Comparison of ENCODE assay signal across 13 cellular contexts in the genomic region with DNA sequence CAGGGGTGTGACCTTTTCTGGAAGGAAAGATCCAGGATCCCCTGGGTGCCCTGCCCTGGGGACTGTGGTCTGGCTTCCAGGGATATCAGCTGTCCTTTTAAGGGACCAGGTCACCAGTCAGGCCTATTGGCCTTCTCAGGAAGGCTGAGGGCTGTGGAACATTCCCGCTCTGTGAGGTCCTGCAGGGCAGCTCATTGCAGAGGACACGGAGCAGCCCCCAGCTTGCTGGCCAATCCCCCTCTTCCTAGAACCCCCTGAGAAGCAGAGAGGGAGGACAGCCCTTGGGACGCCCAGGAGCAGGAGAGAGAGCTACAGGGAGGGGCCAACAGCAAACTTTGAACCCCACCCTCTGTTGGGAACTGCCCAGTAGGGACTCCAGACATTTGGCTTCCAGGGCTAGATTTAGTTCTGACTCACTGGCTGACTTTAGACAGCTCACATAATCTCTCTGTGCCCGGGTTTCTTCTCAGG.
DNase-seq lines count a peak whose midpoint lies in the region; TF ChIP-seq lines count a peak whose summit lies in the region.
"Had no signal": no experiment of that assay in that cellular context is flagged by ENCODE, and none has a peak within 500 bp of the region (broad histone marks: within the 10 kb centered on the region; RNA-seq: fewer than 3 reads in every experiment).

No MANE protein-coding gene starts in this region.

- no peak overlapping the region for H3K4me3 ChIP-seq in AG09309 (ENCODE audit: control insufficient read depth, low read depth, low read length)
- no peak overlapping the region for H3K4me3 ChIP-seq in Loucy (ENCODE audit: low read length, poor library complexity, severe bottlenecking)
- H3K4me3 ChIP-seq in colonic mucosa = no peak overlapping the region
- H3K4me3 ChIP-seq in BE2C (ENCODE audit: low read depth, low read length) = no peak overlapping the region

- no peaks in the 10 kb centered on the region for H3K9me3 ChIP-seq in Loucy (ENCODE audit: insufficient read depth, low read depth, low read length)
- H3K9me3 ChIP-seq in colonic mucosa = no peaks in the 10 kb centered on the region
- no peaks in the 10 kb centered on the region for H3K9me3 ChIP-seq in BE2C

- H3K79me2 ChIP-seq in Loucy (ENCODE audit: insufficient read depth, low read length) = no peaks in the 10 kb centered on the region

- H3K27ac ChIP-seq in colonic mucosa (no peak overlapping the region), caudate nucleus (ENCODE audit: low read depth, low read length) (no peak overlapping the region)

- peak; percentile 34 for DNase-seq in AG09309 (ENCODE audit: low read depth)
- DNase-seq in colonic mucosa = peak; percentile 30
- peak; percentile 84 for DNase-seq in myocyte (ENCODE audit: low read depth)
- DNase-seq in glutamatergic neuron = no peak
- DNase-seq in BE2C = no peak
- DNase-seq in activated T-helper 2 cell treated with anti-CD3 and anti-CD28 coated beads, Interferon-gamma antibody, Interleukin-2, Interleukin-4, amounts not matched to agents 10 μg/mL and 5 μg/mL and 100 μg/mL, durations not matched to agents 14 hours and 24 hours and 36 hours (ENCODE audit: low spot score) = no peak
- DNase-seq in caudate nucleus (lab: John Stamatoyannopoulos, UW) = no peak
- DNase-seq: NCI-H69; SHP77; stimulated activated CD4-positive, alpha-beta T cell treated with anti-CD3 and anti-CD28 coated beads, Interleukin-4, amount 100 ng/mL, for 24 hours; stimulated activated naive CD4-positive, alpha-beta T cell had no signal

- H3K4me1 ChIP-seq in Loucy (ENCODE audit: insufficient read depth, low read length, poor library complexity, severe bottlenecking) (peaks cover 36% of the 10 kb centered on the region), colonic mucosa (no peaks in the 10 kb centered on the region), BE2C (peaks cover 3% of the 10 kb centered on the region)

- H3K27me3 ChIP-seq in Loucy (ENCODE audit: insufficient read depth, low read length, poor library complexity, severe bottlenecking) (no peaks in the 10 kb centered on the region), colonic mucosa (no peaks in the 10 kb centered on the region), BE2C (no peaks in the 10 kb centered on the region)

- no peaks in the 10 kb centered on the region for H3K36me3 Mint-ChIP-seq in glutamatergic neuron (ENCODE audit: unreplicated experiment)
- H3K36me3 Mint-ChIP-seq in activated T-helper 2 cell treated with anti-CD3 and anti-CD28 coated beads, Interferon-gamma antibody, Interleukin-2, Interleukin-4, amounts not matched to agents 10 μg/mL and 5 μg/mL and 100 μg/mL, durations not matched to agents 14 hours and 24 hours and 36 hours (ENCODE audit: low read depth) = no peaks in the 10 kb centered on the region

- no peaks in the 10 kb centered on the region for H3K9me2 ChIP-seq in Loucy (replicated peaks; ENCODE audit: low read depth, low read length)

- H3K4me1 Mint-ChIP-seq in glutamatergic neuron (ENCODE audit: low read depth, unreplicated experiment) = no peaks in the 10 kb centered on the region
- peaks cover 20% of the 10 kb centered on the region for H3K4me1 Mint-ChIP-seq in activated T-helper 2 cell treated with anti-CD3 and anti-CD28 coated beads, Interferon-gamma antibody, Interleukin-2, Interleukin-4, amounts not matched to agents 10 μg/mL and 5 μg/mL and 100 μg/mL, durations not matched to agents 14 hours and 24 hours and 36 hours (ENCODE audit: low read depth)
- H3K4me1 Mint-ChIP-seq: B cell had no signal

- H3K36me3 ChIP-seq in Loucy (ENCODE audit: insufficient read depth, low read length) = no peaks in the 10 kb centered on the region
- H3K36me3 ChIP-seq in colonic mucosa = no peaks in the 10 kb centered on the region
- no peaks in the 10 kb centered on the region for H3K36me3 ChIP-seq in BE2C

- no peaks in the 10 kb centered on the region for H3F3A ChIP-seq in Loucy (ENCODE audit: low read depth)

- H3K9ac ChIP-seq in Loucy (ENCODE audit: low read depth, low read length, poor library complexity, severe bottlenecking) (peak overlapping the region; percentile 53), colonic mucosa (ENCODE audit: low read depth in 2 of 2, low read length in 2 of 2) (no peak overlapping the region)

- H3K27ac Mint-ChIP-seq in glutamatergic neuron (ENCODE audit: unreplicated experiment) = no peak overlapping the region
- H3K27ac Mint-ChIP-seq in activated T-helper 2 cell treated with anti-CD3 and anti-CD28 coated beads, Interferon-gamma antibody, Interleukin-2, Interleukin-4, amounts not matched to agents 10 μg/mL and 5 μg/mL and 100 μg/mL, durations not matched to agents 14 hours and 24 hours and 36 hours = no peak overlapping the region
- H3K27ac Mint-ChIP-seq: B cell had no signal

- no peak overlapping the region for H3K4me2 ChIP-seq in Loucy (ENCODE audit: low read depth, low read length, poor library complexity, severe bottlenecking)

- H3K4me3 Mint-ChIP-seq in glutamatergic neuron (ENCODE audit: unreplicated experiment) = no peak overlapping the region
- H3K4me3 Mint-ChIP-seq in activated T-helper 2 cell treated with anti-CD3 and anti-CD28 coated beads, Interferon-gamma antibody, Interleukin-2, Interleukin-4, amounts not matched to agents 10 μg/mL and 5 μg/mL and 100 μg/mL, durations not matched to agents 14 hours and 24 hours and 36 hours (ENCODE audit: low read depth) = no peak overlapping the region
- H3K4me3 Mint-ChIP-seq: B cell had no signal

- H2AFZ ChIP-seq in Loucy (ENCODE audit: low read length) = no peak overlapping the region

- no peak for TF ChIP-seq CTCF in AG09309 (IDR thresholded peaks at IDR 0.05; ENCODE audit: control insufficient read depth, insufficient read depth, low read depth, low read length, missing control alignments)
- TF ChIP-seq CTCF in Loucy (conservative IDR thresholded peaks at IDR 0.05; ENCODE audit: low read length) = no peak
- no peak for TF ChIP-seq CTCF in colonic mucosa (IDR thresholded peaks at IDR 0.05)
- no peak for TF ChIP-seq CTCF in glutamatergic neuron (IDR thresholded peaks at IDR 0.05; ENCODE audit: partially characterized antibody, unreplicated experiment)
- no peak for TF ChIP-seq CTCF in BE2C (IDR thresholded peaks at IDR 0.05; ENCODE audit: low read depth, low read length)

- no peaks in the 10 kb centered on the region for H4K20me1 ChIP-seq in Loucy (ENCODE audit: insufficient read depth, low read length, poor library complexity, severe bottlenecking)

- H3K9me3 Mint-ChIP-seq in glutamatergic neuron (ENCODE audit: unreplicated experiment) = peaks cover 10% of the 10 kb centered on the region
- H3K9me3 Mint-ChIP-seq in activated T-helper 2 cell treated with anti-CD3 and anti-CD28 coated beads, Interferon-gamma antibody, Interleukin-2, Interleukin-4, amounts not matched to agents 10 μg/mL and 5 μg/mL and 100 μg/mL, durations not matched to agents 14 hours and 24 hours and 36 hours = no peaks in the 10 kb centered on the region

- intact Hi-C loops in colonic mucosa (cut with DNase I) = no loop called here
- intact Hi-C loops in activated T-helper 2 cell treated with anti-CD3 and anti-CD28 coated beads, Interferon-gamma antibody, Interleukin-2, Interleukin-4, amounts not matched to agents 10 μg/mL and 5 μg/mL and 100 μg/mL, durations not matched to agents 14 hours and 24 hours and 36 hours (cut with micrococcal nuclease) = no loop called here

- H3K27me3 Mint-ChIP-seq in glutamatergic neuron (ENCODE audit: unreplicated experiment) = peaks cover 2% of the 10 kb centered on the region
- H3K27me3 Mint-ChIP-seq in activated T-helper 2 cell treated with anti-CD3 and anti-CD28 coated beads, Interferon-gamma antibody, Interleukin-2, Interleukin-4, amounts not matched to agents 10 μg/mL and 5 μg/mL and 100 μg/mL, durations not matched to agents 14 hours and 24 hours and 36 hours (ENCODE audit: low read depth) = peaks cover 6% of the 10 kb centered on the region
- H3K27me3 Mint-ChIP-seq: B cell had no signal

Comparison
In these comparisons a context has a peak if more than half of its experiments do, and no peak if none do; other contexts are left out.
1. DNase-seq: peak in AG09309 (single experiment), colonic mucosa (single experiment) and myocyte (single experiment); none in glutamatergic neuron (single experiment), BE2C (single experiment), activated T-helper 2 cell treated with anti-CD3 and anti-CD28 coated beads, Interferon-gamma antibody, Interleukin-2, Interleukin-4, amounts not matched to agents 10 μg/mL and 5 μg/mL and 100 μg/mL, durations not matched to agents 14 hours and 24 hours and 36 hours (single experiment) and caudate nucleus (0 of 61).